8 cellular contexts compared by ENCODE assay signal in genomic region chr17:80477647-80478478, GRCh38. TPM values are rescaled to one million over a fixed set of nuclear protein-coding genes. Genes with fewer than 3 reads are reported as not detected.
DNase-seq lines count a peak whose midpoint lies in the region; ATAC-seq and TF ChIP-seq lines count a peak whose summit lies in the region.

No MANE protein-coding gene starts in this region.

- peaks cover 33 to 97% of the 10 kb centered on the region in 2 donors for H3K27me3 ChIP-seq in breast epithelium
- H3K27me3 ChIP-seq in neural progenitor cell = peaks cover 100% of the 10 kb centered on the region

- H3K4me3 Mint-ChIP-seq in MCF 10A (ENCODE audit: unreplicated experiment) (no peak overlapping the region), neural progenitor cell (no peak overlapping the region)

- POLR2A ChIA-PET in MCF 10A (lab: Yijun Ruan, JAX) = no interaction called here

- TF ChIP-seq CTCF in breast epithelium (IDR thresholded peaks at IDR 0.05) (peak in 1 of 3 donors; percentile 12), MCF 10A (IDR thresholded peaks at IDR 0.05; ENCODE audit: unreplicated experiment) (no peak), VCaP (conservative IDR thresholded peaks at IDR 0.05) (peak; percentile 84), neural progenitor cell (IDR thresholded peaks at IDR 0.05) (peak; percentile 64)

- ATAC-seq in GM18907 (IDR thresholded peaks at IDR 0.05; ENCODE audit: unreplicated experiment) = no peak

- CTCF ChIA-PET in MCF 10A (lab: Yijun Ruan, JAX) = interaction anchor here (1.0 kb wide), 1 partner anchor 98 kb away, joined by 3 read pairs; no protein-coding TSS in a partner anchor

- H3K36me3 Mint-ChIP-seq in MCF 10A (ENCODE audit: insufficient read depth, unreplicated experiment) = no peaks in the 10 kb centered on the region
- no peaks in the 10 kb centered on the region for H3K36me3 Mint-ChIP-seq in neural progenitor cell

- no peak overlapping the region for H3K27ac ChIP-seq in breast epithelium
- no peak overlapping the region; the same call in 1 of the 2 replicates for H3K27ac ChIP-seq in VCaP
- H3K27ac ChIP-seq in neural progenitor cell = no peak overlapping the region

- peaks cover 27 to 28% of the 10 kb centered on the region in 2 donors for H3K4me1 ChIP-seq in breast epithelium
- peaks cover 30% of the 10 kb centered on the region for H3K4me1 ChIP-seq in neural progenitor cell

- H3K36me3 ChIP-seq in breast epithelium (no peaks in the 10 kb centered on the region), neural progenitor cell (no peaks in the 10 kb centered on the region)

- peak overlapping the region in 2 of 3 donors; percentile 33 to 67 for H3K4me3 ChIP-seq in breast epithelium
- H3K4me3 ChIP-seq in neural progenitor cell = peak overlapping the region; percentile 54

- H3K27ac Mint-ChIP-seq in MCF 10A (ENCODE audit: low read depth, unreplicated experiment) (no peak overlapping the region), neural progenitor cell (no peak overlapping the region)

- no TSS peak for BruUV-seq in MCF 10A (replicated peaks; lab: Mats Ljungman, UMichigan)

- peak overlapping the region; percentile 93 for H3K4me2 ChIP-seq in neural progenitor cell

- peaks cover 13% of the 10 kb centered on the region for H3F3A ChIP-seq in neural progenitor cell (ENCODE audit: low read depth)

- no peaks in the 10 kb centered on the region for H3K9me3 Mint-ChIP-seq in MCF 10A (ENCODE audit: unreplicated experiment)
- no peaks in the 10 kb centered on the region for H3K9me3 Mint-ChIP-seq in neural progenitor cell

- H3K9me3 ChIP-seq in breast epithelium (no peaks in the 10 kb centered on the region), neural progenitor cell (ENCODE audit: low read depth) (no peaks in the 10 kb centered on the region)

- no peak overlapping the region for H3K9ac ChIP-seq in neural progenitor cell

- intact Hi-C loops in breast epithelium (cut with DNase I; ENCODE audit: low total_unique reads) = no loop called here
- intact Hi-C loops in MCF 10A (cut with micrococcal nuclease) = loop anchor here (10.0 kb wide), 1 partner anchor 357 kb away; no protein-coding TSS in a partner anchor

- H2AFZ ChIP-seq in neural progenitor cell (replicated peaks) = peak overlapping the region; percentile 13

- TF ChIP-seq POLR2A in breast epithelium (IDR thresholded peaks at IDR 0.05) (no peak), erythroblast (IDR thresholded peaks at IDR 0.05; ENCODE audit: low read length) (no peak)

- H3K4me1 Mint-ChIP-seq in MCF 10A (ENCODE audit: insufficient read depth, unreplicated experiment) = peaks cover 9% of the 10 kb centered on the region
- H3K4me1 Mint-ChIP-seq in neural progenitor cell = peaks cover 18% of the 10 kb centered on the region

- peaks cover 48% of the 10 kb centered on the region for H4K20me1 ChIP-seq in neural progenitor cell (ENCODE audit: low read depth)

- H3K27me3 Mint-ChIP-seq in MCF 10A (ENCODE audit: insufficient read depth, unreplicated experiment) (peaks cover 59% of the 10 kb centered on the region), neural progenitor cell (ENCODE audit: insufficient read depth, low read depth) (peaks cover 47% of the 10 kb centered on the region)

- DNase-seq in breast epithelium (ENCODE audit: low spot score in 2 of 2) (no peak), MCF 10A (ENCODE audit: unreplicated experiment) (no peak), erythroblast (lab: John Stamatoyannopoulos, UW) (peak; percentile 27 to 37), neural progenitor cell (ENCODE audit: low spot score) (peak; percentile 91), NCI-H446 treated with DMSO at 0.1 percent for 48 hours (lab: John Stamatoyannopoulos, UW) (no peak), NCI-H2107 (lab: John Stamatoyannopoulos, UW) (no peak)

- H3K79me2 ChIP-seq in neural progenitor cell (ENCODE audit: low read depth) = no peaks in the 10 kb centered on the region

RNA-seq across cellular contexts. Expression of gene NPTX1, which starts 1.5 kb away (rescaled TPM):
- total RNA-seq in breast epithelium = under 1 TPM; under 0.01 to 0.32 (median 0.29) TPM
- total RNA-seq in MCF 10A (2022) = not detected in 2 replicates
- 2.6 and 3.8 TPM in 2 replicates for total RNA-seq in neural progenitor cell (ENCODE audit: low replicate concordance)

Comparison
In these comparisons a context has a peak if more than half of its experiments do, and no peak if none do; other contexts are left out.
1. DNase-seq: peak in erythroblast (2 of 2) and neural progenitor cell (single experiment); none in breast epithelium (0 of 2), MCF 10A (single experiment), NCI-H446 treated with DMSO at 0.1 percent for 48 hours (single experiment) and NCI-H2107 (single experiment).